16 cellular contexts compared by ENCODE assay signal in the genomic region with DNA sequence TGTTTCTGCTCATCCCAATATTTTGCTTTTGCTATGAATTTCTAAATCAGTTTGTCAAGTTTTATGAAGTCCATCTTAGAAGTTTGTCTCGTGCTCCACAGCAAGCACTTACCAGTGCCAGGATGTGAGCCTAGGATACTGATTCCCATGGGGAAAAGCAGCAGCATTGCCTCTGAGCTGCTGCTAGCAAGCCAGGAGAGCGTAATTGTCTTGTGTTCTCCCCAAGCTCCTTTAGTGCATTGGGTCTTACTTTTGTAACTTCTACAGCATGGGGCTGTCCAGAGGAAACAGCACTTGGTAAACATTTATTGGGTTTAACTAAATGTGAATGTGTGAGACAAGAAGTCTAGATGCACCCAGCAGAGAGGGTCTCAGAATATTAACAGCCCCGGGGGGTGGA.
A peak's percentile ranks its signal among the peaks of the same experiment; 100 is the strongest.
DNase-seq lines count a peak whose midpoint lies in the region; ATAC-seq and TF ChIP-seq lines count a peak whose summit lies in the region.
"Had no signal": no experiment of that assay in that cellular context is flagged by ENCODE, and none has a peak within 500 bp of the region (broad histone marks: within the 10 kb centered on the region; RNA-seq: fewer than 3 reads in every experiment).

No MANE protein-coding gene starts in this region.

- H3K4me1 ChIP-seq in HUES48 (ENCODE audit: control insufficient read depth, insufficient read depth, low read length) (peaks cover 13% of the 10 kb centered on the region), adipocyte (ENCODE audit: control insufficient read depth, insufficient read depth, low read length) (peaks cover 14% of the 10 kb centered on the region), mesodermal cell (ENCODE audit: control insufficient read depth, insufficient read depth, low read length, poor library complexity, severe bottlenecking) (peaks cover 17% of the 10 kb centered on the region), upper lobe of right lung (no peaks in the 10 kb centered on the region), Peyer's patch (no peaks in the 10 kb centered on the region)

- H3K9me3 ChIP-seq in HUES48 (ENCODE audit: control insufficient read depth, insufficient read depth, low read length): no peaks in the 10 kb centered on the region
- no peaks in the 10 kb centered on the region for H3K9me3 ChIP-seq in adipocyte (ENCODE audit: control insufficient read depth, low read length)
- H3K9me3 ChIP-seq in mesodermal cell (ENCODE audit: control insufficient read depth, low read length): no peaks in the 10 kb centered on the region
- no peaks in the 10 kb centered on the region for H3K9me3 ChIP-seq in upper lobe of right lung
- no peaks in the 10 kb centered on the region for H3K9me3 ChIP-seq in Peyer's patch

- H3K9ac ChIP-seq in HUES48 (ENCODE audit: low read depth, low read length) (no peak overlapping the region), adipocyte (ENCODE audit: low read length) (peak overlapping the region; percentile 43)

- H3K27me3 ChIP-seq in HUES48 (ENCODE audit: control insufficient read depth, insufficient read depth, low read length) (no peaks in the 10 kb centered on the region), adipocyte (replicated peaks; ENCODE audit: control insufficient read depth, insufficient read depth, low read length) (no peaks in the 10 kb centered on the region), upper lobe of right lung (no peaks in the 10 kb centered on the region), Peyer's patch (no peaks in the 10 kb centered on the region)

- H3K4me3 ChIP-seq in HUES48 (ENCODE audit: low read depth, low read length) (no peak overlapping the region), adipocyte (ENCODE audit: low read length) (peak overlapping the region; percentile 73), mesodermal cell (ENCODE audit: extremely low read depth, insufficient read depth, low read length, poor library complexity, severe bottlenecking) (no peak overlapping the region), upper lobe of right lung (no peak overlapping the region), Peyer's patch (no peak overlapping the region)

- TF ChIP-seq POLR2A in Peyer's patch (IDR thresholded peaks at IDR 0.05): no peak

- 88 to 89% methylated on average over 2 to 3 of the region's 3 CpGs for WGBS in mesodermal cell (ENCODE audit: insufficient coverage in 2 of 2), 2 experiments

- H3K36me3 ChIP-seq in HUES48 (ENCODE audit: control insufficient read depth, insufficient read depth, low read length) (no peaks in the 10 kb centered on the region), adipocyte (ENCODE audit: control insufficient read depth, insufficient read depth, low read length, severe bottlenecking) (no peaks in the 10 kb centered on the region), mesodermal cell (ENCODE audit: control insufficient read depth, insufficient read depth, low read length) (no peaks in the 10 kb centered on the region), upper lobe of right lung (no peaks in the 10 kb centered on the region), Peyer's patch (no peaks in the 10 kb centered on the region)

- in situ Hi-C loops in ACHN (cut with HindIII; ENCODE audit: low pct_ligation_motif_present, low pct_unique_long_range_greater_than_20kb, low sequenced_read_pairs): no loop called here

- ATAC-seq in upper lobe of right lung: no peak
- ATAC-seq: stimulated activated naive B cell treated with anti-CD40 and anti-IgM and Interleukin-4, amounts not matched to agents 10 μg/mL and 1 μg/mL and 100 μg/mL, for 72 hours had no signal

- intact Hi-C loops in upper lobe of right lung (cut with DNase I): no loop called here

- TF ChIP-seq CTCF in upper lobe of right lung (IDR thresholded peaks at IDR 0.05) (no peak), Peyer's patch (IDR thresholded peaks at IDR 0.05) (no peak)

- DNase-seq in ACHN (peak; percentile 15), adipocyte (ENCODE audit: low read depth) (no peak), NCI-H1930 (lab: John Stamatoyannopoulos, UW) (no peak), upper lobe of right lung (no peak), C1 segment of cervical spinal cord (lab: John Stamatoyannopoulos, UW) (no peak), Peyer's patch (no peak)
- DNase-seq: activated CD4-positive, alpha-beta T cell treated with anti-CD3 and anti-CD28 coated beads, Interleukin-2, amount 50 U/mL, for 1 hour; activated naive CD4-positive, alpha-beta T cell treated with Interleukin-2 at 50 U/mL for 16 hours; AML-193; aorta; left cardiac atrium; NCI-H187 treated with DMSO at 0.1 percent for 48 hours; NCI-H510A treated with DMSO at 0.1 percent for 48 hours; stimulated activated naive B cell treated with anti-CD40 and anti-IgM and Interleukin-4, amounts not matched to agents 10 μg/mL and 1 μg/mL and 100 μg/mL, for 72 hours had no signal

- H3K27ac ChIP-seq in HUES48 (ENCODE audit: low read depth, low read length): peak overlapping the region; percentile 49
- H3K27ac ChIP-seq in mesodermal cell (ENCODE audit: low read depth, low read length, severe bottlenecking): peak overlapping the region; percentile 92
- no peak overlapping the region for H3K27ac ChIP-seq in upper lobe of right lung
- H3K27ac ChIP-seq in Peyer's patch: no peak overlapping the region

Comparison
In these comparisons a context has a peak if more than half of its experiments do, and no peak if none do; other contexts are left out.
1. H3K27ac ChIP-seq: peak in HUES48 (single experiment) and mesodermal cell (single experiment); none in upper lobe of right lung (single experiment) and Peyer's patch (0 of 4).